Comparison of ENCODE assay signal across 9 cellular contexts in the genomic region with DNA sequence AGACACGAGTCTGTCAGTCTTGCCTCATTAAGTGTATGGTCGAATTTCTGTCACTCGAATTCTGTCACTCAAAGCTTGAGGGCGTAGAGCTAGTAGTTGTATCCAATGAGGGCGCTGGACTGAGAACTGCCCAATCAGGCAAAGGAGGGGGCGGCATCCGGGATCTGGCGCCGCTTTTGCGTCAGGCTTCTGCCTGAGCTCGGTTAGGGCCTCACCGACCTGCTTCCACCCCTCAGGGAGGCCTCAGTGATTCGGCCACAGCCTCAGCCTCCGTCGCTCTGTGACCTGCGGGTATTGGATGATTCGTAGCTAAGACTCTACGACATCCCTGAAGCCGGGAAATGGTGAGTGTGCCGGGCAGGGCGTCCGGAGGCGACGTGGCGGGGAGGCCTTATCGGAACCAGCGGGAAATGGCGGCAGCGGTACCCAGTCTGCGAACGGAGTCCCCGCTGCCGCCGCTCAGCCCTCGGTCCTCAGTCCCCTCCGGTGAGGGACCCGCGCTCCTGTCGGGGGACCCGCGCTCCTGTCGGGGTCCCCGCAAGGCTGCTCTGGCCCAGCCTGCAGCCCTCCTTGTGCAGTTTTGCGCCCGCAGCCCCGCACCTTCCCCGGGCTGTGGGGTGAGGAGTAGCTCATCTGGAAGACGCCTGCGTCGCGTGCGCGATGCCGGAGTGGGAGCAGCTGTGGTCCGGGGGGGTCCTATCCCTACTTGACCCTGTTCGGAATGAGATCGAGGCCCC.
DNase-seq lines count a peak whose midpoint lies in the region; ATAC-seq and TF ChIP-seq lines count a peak whose summit lies in the region.
"Had no signal": no experiment of that assay in that cellular context is flagged by ENCODE, and none has a peak within 500 bp of the region (broad histone marks: within the 10 kb centered on the region; RNA-seq: fewer than 3 reads in every experiment).

No MANE protein-coding gene starts in this region.

- H3K27me3 ChIP-seq in mammary epithelial cell (ENCODE audit: insufficient read depth, low read length) (no peaks in the 10 kb centered on the region), iPS-15b (ENCODE audit: control insufficient read depth, insufficient read depth, low read length) (no peaks in the 10 kb centered on the region), rectal smooth muscle tissue (ENCODE audit: control insufficient read depth, insufficient read depth, low read length) (no peaks in the 10 kb centered on the region)

- no TSS peak for BruUV-seq in mammary epithelial cell (replicated peaks; lab: Mats Ljungman, UMichigan)

- H3K27ac ChIP-seq in mammary epithelial cell (ENCODE audit: insufficient read depth, low read depth, low read length) = no peak overlapping the region
- H3K27ac ChIP-seq in rectal smooth muscle tissue (ENCODE audit: low read depth, low read length) = peak overlapping the region; percentile 71
- H3K27ac ChIP-seq: neutrophil had no signal

- peak overlapping the region; percentile 12 for H3K4me2 ChIP-seq in mammary epithelial cell (ENCODE audit: insufficient read depth, low read depth, low read length)

- TF ChIP-seq CTCF in HFF-Myc (IDR thresholded peaks at IDR 0.05; ENCODE audit: low read depth, low read length, missing control alignments) (no peak), mammary epithelial cell (conservative IDR thresholded peaks at IDR 0.05 in 1 of 2, IDR thresholded peaks at IDR 0.05 in 1 of 2; ENCODE audit: extremely low read depth in 1 of 2, insufficient read depth in 1 of 2, low read depth in 1 of 2, low read length in 2 of 2) (no peak)

- in situ Hi-C loops in mammary epithelial cell (cut with MboI; ENCODE audit: low sequenced_read_pairs in 2 of 2) = no loop called here

- WGBS in mammary epithelial cell (ENCODE audit: low coverage, missing lambda C conversion rate) = 7% methylated on average over 26 of the region's 57 CpGs

- peaks cover 25% of the 10 kb centered on the region for H3K9me3 ChIP-seq in mammary epithelial cell (replicated peaks; ENCODE audit: insufficient read depth, low read length)
- H3K9me3 ChIP-seq in iPS-15b (ENCODE audit: control insufficient read depth, insufficient read depth, low read length) = no peaks in the 10 kb centered on the region

- intact Hi-C loops in mammary epithelial cell (cut with micrococcal nuclease) = no loop called here

- no peaks in the 10 kb centered on the region for H3K4me1 ChIP-seq in mammary epithelial cell (ENCODE audit: insufficient read depth, low read length)
- H3K4me1 ChIP-seq in iPS-15b (ENCODE audit: control insufficient read depth, insufficient read depth, low read length) = peaks cover 4% of the 10 kb centered on the region
- no peaks in the 10 kb centered on the region for H3K4me1 ChIP-seq in rectal smooth muscle tissue (ENCODE audit: control insufficient read depth, insufficient read depth, low read length)

- CTCF ChIA-PET in mammary epithelial cell (lab: Charles Lee; ENCODE audit: low non-redundant PET) = no interaction called here

- H3K36me3 ChIP-seq in mammary epithelial cell (ENCODE audit: insufficient read depth, low read length) = no peaks in the 10 kb centered on the region
- H3K36me3 ChIP-seq in iPS-15b (ENCODE audit: control insufficient read depth, insufficient read depth, low read length) = no peaks in the 10 kb centered on the region
- no peaks in the 10 kb centered on the region for H3K36me3 ChIP-seq in rectal smooth muscle tissue (ENCODE audit: control insufficient read depth, insufficient read depth, low read length)
- H3K36me3 ChIP-seq: neutrophil had no signal

- H3K4me3 ChIP-seq in HFF-Myc (replicated peaks; ENCODE audit: low read depth, low read length) (peak overlapping the region; percentile 51), mammary epithelial cell (replicated peaks in 1 of 3; ENCODE audit: insufficient read depth in 1 of 3, low read depth in 2 of 3, low read length in 3 of 3) (peak overlapping the region in 2 of 3 experiments; percentile 36 to 46), iPS-15b (ENCODE audit: low read depth, low read length) (peak overlapping the region; percentile 75), rectal smooth muscle tissue (ENCODE audit: low read length) (peak overlapping the region; percentile 72)

- DNase-seq in HFF-Myc (ENCODE audit: extremely low read depth, low read depth) (peak; percentile 27), mammary epithelial cell (peak; percentile 77), RPMI8226 (no peak)
- DNase-seq in activated CD4-positive, alpha-beta T cell treated with anti-CD3 and anti-CD28 coated beads for 1 hour = no peak
- no peak for DNase-seq in activated CD8-positive, alpha-beta memory T cell treated with anti-CD3 and anti-CD28 coated beads, Interleukin-2, amount 50 U/mL, for 4 hours

- ATAC-seq in HG02623 (IDR thresholded peaks at IDR 0.05; ENCODE audit: unreplicated experiment) = no peak

- H3K9ac ChIP-seq in mammary epithelial cell (ENCODE audit: insufficient read depth, low read length) = no peak overlapping the region
- peak overlapping the region; percentile 77 for H3K9ac ChIP-seq in iPS-15b (ENCODE audit: low read depth, low read length)
- peak overlapping the region; percentile 39 for H3K9ac ChIP-seq in rectal smooth muscle tissue (ENCODE audit: low read length)

- no peaks in the 10 kb centered on the region for H4K20me1 ChIP-seq in mammary epithelial cell (ENCODE audit: insufficient read depth, low read length)

- H3K79me2 ChIP-seq in mammary epithelial cell (ENCODE audit: insufficient read depth, low read length) = no peaks in the 10 kb centered on the region

- peak overlapping the region; percentile 70 for H2AFZ ChIP-seq in mammary epithelial cell (ENCODE audit: low read depth, low read length)

- dilution Hi-C loops in mammary epithelial cell (cut with HindIII; ENCODE audit: low sequenced_read_pairs) = no loop called here

Comparison
In these comparisons a context has a peak if more than half of its experiments do, and no peak if none do; other contexts are left out.
1. DNase-seq: peak in HFF-Myc (single experiment) and mammary epithelial cell (single experiment); none in RPMI8226 (single experiment), activated CD4-positive, alpha-beta T cell treated with anti-CD3 and anti-CD28 coated beads for 1 hour (single experiment) and activated CD8-positive, alpha-beta memory T cell treated with anti-CD3 and anti-CD28 coated beads, Interleukin-2, amount 50 U/mL, for 4 hours (single experiment).
2. Peak in every context shown above with its lines, with median percentiles within 50 percentile points of each other: H3K4me3 ChIP-seq.